ENCODE assay signal across 10 cellular contexts in the genomic region with DNA sequence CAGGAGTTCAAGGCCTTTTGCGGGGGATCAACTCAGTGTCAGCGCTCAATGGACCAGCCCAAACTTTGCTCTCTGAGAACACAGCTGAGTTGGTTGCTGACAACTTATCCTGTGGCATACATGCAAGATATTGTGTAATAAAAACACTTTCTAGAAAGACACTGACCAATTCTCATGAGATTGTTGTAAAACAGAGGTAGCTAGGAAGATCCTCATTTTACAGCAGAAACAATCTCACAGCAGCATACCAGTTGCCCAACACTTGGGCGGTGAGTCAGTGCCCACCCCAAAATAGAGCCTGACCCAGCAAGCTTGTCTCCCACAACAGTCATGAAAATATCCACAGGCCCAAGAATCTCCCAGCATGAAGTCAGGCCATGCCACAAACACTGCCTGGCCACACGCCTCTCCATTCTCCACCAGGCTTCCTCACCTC. TPM values are rescaled to one million over a fixed set of nuclear protein-coding genes. Genes with fewer than 3 reads are reported as not detected.
DNase-seq lines count a peak whose midpoint lies in the region; ATAC-seq, FAIRE-seq and TF ChIP-seq lines count a peak whose summit lies in the region.
"Had no signal": no experiment of that assay in that cellular context is flagged by ENCODE, and none has a peak within 500 bp of the region (broad histone marks: within the 10 kb centered on the region; RNA-seq: fewer than 3 reads in every experiment).

No MANE protein-coding gene starts in this region.

- no peaks in the 10 kb centered on the region for H3K9me3 ChIP-seq in Karpas-422 (ENCODE audit: low read length)
- H3K9me3 ChIP-seq in left lung, result no peaks in the 10 kb centered on the region
- H3K9me3 ChIP-seq in small intestine (ENCODE audit: control insufficient read depth, low read depth), result no peaks in the 10 kb centered on the region
- H3K9me3 ChIP-seq: SK-N-SH had no signal

- H3K4me1 ChIP-seq in Karpas-422 (ENCODE audit: low read length), result peaks cover 82% of the 10 kb centered on the region
- H3K4me1 ChIP-seq in left lung, result peaks cover 0 to 80% of the 10 kb centered on the region in 2 donors
- peaks cover 2% of the 10 kb centered on the region in 2 donors for H3K4me1 ChIP-seq in small intestine (ENCODE audit: control insufficient read depth in 2 of 2, insufficient read depth in 1 of 2, low read depth in 1 of 2, low read length in 1 of 2)

- peak overlapping the region; percentile 80 for H3K27ac ChIP-seq in Karpas-422 (ENCODE audit: low read length)
- no peak overlapping the region for H3K27ac ChIP-seq in brain microvascular endothelial cell
- peak overlapping the region; percentile 19 to 71 for H3K27ac ChIP-seq in left lung
- peak overlapping the region in 1 of 2 donors; percentile 66 for H3K27ac ChIP-seq in small intestine (ENCODE audit: low read depth in 1 of 2, low read length in 1 of 2)
- H3K27ac ChIP-seq: C4-2B had no signal

- TF ChIP-seq CTCF in brain microvascular endothelial cell (IDR thresholded peaks at IDR 0.05; ENCODE audit: low read depth, low read length, missing control alignments) (no peak), left lung (IDR thresholded peaks at IDR 0.05) (no peak)

- H3K36me3 ChIP-seq in Karpas-422 (ENCODE audit: insufficient read depth, low read length) (no peaks in the 10 kb centered on the region), brain microvascular endothelial cell (replicated peaks) (no peaks in the 10 kb centered on the region), left lung (peaks cover 0 to 2% of the 10 kb centered on the region in 2 donors), small intestine (ENCODE audit: control insufficient read depth in 2 of 2, insufficient read depth in 2 of 2, low read length in 2 of 2) (no peaks in the 10 kb centered on the region)

- peak; percentile 35 for ATAC-seq in left lung
- no peak for ATAC-seq in GM21367 (IDR thresholded peaks at IDR 0.05; ENCODE audit: unreplicated experiment)

- WGBS in small intestine, 3 donors, result 85 to 97% (median 93%) methylated on average over 4 of the region's 4 CpGs

- no peak for FAIRE-seq in small intestine (lab: Jason Lieb, UNC)

- peaks cover 20% of the 10 kb centered on the region; the same call in 1 of the 2 replicates for H4K20me1 ChIP-seq in Karpas-422 (ENCODE audit: insufficient read depth, low read depth, low read length)

- peaks cover 34% of the 10 kb centered on the region for H3K79me2 ChIP-seq in Karpas-422 (ENCODE audit: low read length)

- DNase-seq in A172 (ENCODE audit: low spot score) (peak; percentile 41), Karpas-422 (no peak), brain microvascular endothelial cell (peak; percentile 75), left lung (peak; percentile 78 to 81), small intestine (no peak)
- no peak for DNase-seq in activated T-cell treated with anti-CD3 and anti-CD28 coated beads, Interleukin-2, amount 50 U/mL, for 48 hours
- DNase-seq in activated naive CD4-positive, alpha-beta T cell (lab: John Stamatoyannopoulos, UW), result no peak
- DNase-seq: SK-N-SH had no signal

- intact Hi-C loops in left lung (cut with DNase I), result no loop called here

- peak overlapping the region; percentile 53 for H3K4me2 ChIP-seq in Karpas-422 (ENCODE audit: low read depth, low read length, poor library complexity, severe bottlenecking)
- H3K4me2 ChIP-seq: SK-N-SH had no signal

- H3K4me3 ChIP-seq in Karpas-422 (ENCODE audit: low read length) (no peak overlapping the region), brain microvascular endothelial cell (ENCODE audit: low read depth, low read length) (no peak overlapping the region), left lung (no peak overlapping the region), small intestine (ENCODE audit: low read depth in 1 of 2, low read length in 2 of 2) (no peak overlapping the region)

- H2AFZ ChIP-seq in Karpas-422 (ENCODE audit: low read length), result no peak overlapping the region

- in situ Hi-C loops in brain microvascular endothelial cell (cut with HindIII; ENCODE audit: low pct_ligation_motif_present, low sequenced_read_pairs), result no loop called here

- H3K27me3 ChIP-seq in Karpas-422 (ENCODE audit: low read length), result no peaks in the 10 kb centered on the region
- H3K27me3 ChIP-seq in brain microvascular endothelial cell (replicated peaks), result peaks cover 2% of the 10 kb centered on the region
- H3K27me3 ChIP-seq in left lung, result no peaks in the 10 kb centered on the region
- no peaks in the 10 kb centered on the region for H3K27me3 ChIP-seq in small intestine (ENCODE audit: control insufficient read depth in 2 of 2, insufficient read depth in 2 of 2, low read length in 2 of 2)

- H3K9me2 ChIP-seq in Karpas-422 (replicated peaks; ENCODE audit: insufficient read depth, low read length), result no peaks in the 10 kb centered on the region
- H3K9me2 ChIP-seq: SK-N-SH had no signal

- peak overlapping the region; percentile 29 for H3K9ac ChIP-seq in Karpas-422 (ENCODE audit: low read length)
- H3K9ac ChIP-seq: SK-N-SH had no signal

RNA-seq across cellular contexts. Expression of a gene that starts 18.2 kb away (rescaled TPM):
- total RNA-seq in A172 (2014; rRNA removed; shearing (Covaris generic)), result not detected in 2 replicates
- 41.1 and 50.9 TPM in 2 replicates for total RNA-seq in Karpas-422 (2014; rRNA removed; shearing (Covaris generic); ENCODE audit: low replicate concordance)
- total RNA-seq in left lung, result 10 to 100 TPM in 1 of 2 donors, 1 to 10 TPM in 1; 8.2 to 21.6 TPM
- 1 to 10 TPM in 2 of 3 donors, under 1 TPM in 1; 0.22 to 2.0 (median 1.1) TPM for polyA plus RNA-seq in small intestine
- polyA plus RNA-seq: SK-N-SH had no signal

Comparison
In these comparisons a context has a peak if more than half of its experiments do, and no peak if none do; other contexts are left out.
1. DNase-seq: peak in A172 (single experiment), brain microvascular endothelial cell (single experiment) and left lung (2 of 2); none in Karpas-422 (single experiment), activated T-cell treated with anti-CD3 and anti-CD28 coated beads, Interleukin-2, amount 50 U/mL, for 48 hours (0 of 2), small intestine (single experiment) and activated naive CD4-positive, alpha-beta T cell (0 of 4).